Comparison of ENCODE assay signal across 12 cellular contexts in the genomic region with DNA sequence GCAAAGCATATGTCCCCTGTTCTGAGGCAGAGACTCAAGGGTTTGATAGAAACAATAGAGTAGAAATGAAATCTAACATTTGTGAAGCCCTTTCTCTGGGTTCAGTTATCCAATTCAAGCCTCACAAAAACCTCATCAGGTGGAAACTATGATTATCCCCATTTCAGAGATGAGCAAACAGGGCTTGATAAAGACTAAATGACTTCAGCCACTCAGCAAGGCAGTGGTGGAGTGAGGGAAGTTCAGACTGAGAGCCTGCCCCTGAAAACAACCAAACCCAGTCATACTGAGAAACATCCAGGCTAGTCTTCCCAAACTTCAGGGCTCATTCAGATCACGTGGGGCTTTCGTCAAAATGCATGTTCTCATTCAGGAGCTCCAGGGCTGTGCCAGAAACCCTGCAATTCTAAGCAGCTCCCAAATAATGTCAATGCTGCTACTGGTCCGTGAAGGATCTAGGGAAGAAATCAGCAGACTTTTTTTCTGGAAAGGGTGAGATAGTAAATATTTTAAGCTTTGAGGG.
A peak's percentile ranks its signal among the peaks of the same experiment; 100 is the strongest.
DNase-seq lines count a peak whose midpoint lies in the region; ATAC-seq and TF ChIP-seq lines count a peak whose summit lies in the region.
"Had no signal": no experiment of that assay in that cellular context is flagged by ENCODE, and none has a peak within 500 bp of the region (broad histone marks: within the 10 kb centered on the region; RNA-seq: fewer than 3 reads in every experiment).

No MANE protein-coding gene starts in this region.

- POLR2A ChIA-PET in activated CD4-positive, alpha-beta T cell treated with anti-CD3 and anti-CD28 coated beads for 36 hours (lab: Charles Lee) = no interaction called here

- intact Hi-C loops in activated CD4-positive, alpha-beta T cell treated with anti-CD3 and anti-CD28 coated beads for 36 hours (cut with DNase I, micrococcal nuclease) = no loop called here

- no peak for DNase-seq in activated CD4-positive, alpha-beta T cell treated with anti-CD3 and anti-CD28 coated beads for 36 hours
- no peak for DNase-seq in activated CD4-positive, alpha-beta T cell treated with anti-CD3 and anti-CD28 coated beads for 4 hours
- DNase-seq in omental fat pad (ENCODE audit: low spot score) (no peak), GF-D8 (lab: John Stamatoyannopoulos, UW) (no peak)
- DNase-seq: amniotic stem cell, DMS79, Right ventricle myocardium superior, sigmoid colon had no signal

- no peaks in the 10 kb centered on the region for H3K36me3 Mint-ChIP-seq in activated CD4-positive, alpha-beta T cell treated with anti-CD3 and anti-CD28 coated beads for 36 hours (ENCODE audit: low read depth)
- H3K36me3 Mint-ChIP-seq in stimulated activated memory B cell treated with anti-CD40 and anti-IgM and Interleukin-4, amounts not matched to agents 10 μg/mL and 1 μg/mL and 100 μg/mL, for 72 hours = no peaks in the 10 kb centered on the region

- H3K9me3 Mint-ChIP-seq in activated CD4-positive, alpha-beta T cell treated with anti-CD3 and anti-CD28 coated beads for 36 hours (ENCODE audit: low read depth) = no peaks in the 10 kb centered on the region
- H3K9me3 Mint-ChIP-seq in stimulated activated memory B cell treated with anti-CD40 and anti-IgM and Interleukin-4, amounts not matched to agents 10 μg/mL and 1 μg/mL and 100 μg/mL, for 72 hours = no peaks in the 10 kb centered on the region

- no peak overlapping the region for H3K4me3 Mint-ChIP-seq in activated CD4-positive, alpha-beta T cell treated with anti-CD3 and anti-CD28 coated beads for 36 hours
- H3K4me3 Mint-ChIP-seq in stimulated activated memory B cell treated with anti-CD40 and anti-IgM and Interleukin-4, amounts not matched to agents 10 μg/mL and 1 μg/mL and 100 μg/mL, for 72 hours = no peak overlapping the region

- TF ChIP-seq CTCF in omental fat pad (IDR thresholded peaks at IDR 0.05) = no peak

- peaks cover 2% of the 10 kb centered on the region for H3K4me1 Mint-ChIP-seq in activated CD4-positive, alpha-beta T cell treated with anti-CD3 and anti-CD28 coated beads for 36 hours
- H3K4me1 Mint-ChIP-seq in stimulated activated memory B cell treated with anti-CD40 and anti-IgM and Interleukin-4, amounts not matched to agents 10 μg/mL and 1 μg/mL and 100 μg/mL, for 72 hours = no peaks in the 10 kb centered on the region

- no peaks in the 10 kb centered on the region for H3K27me3 Mint-ChIP-seq in activated CD4-positive, alpha-beta T cell treated with anti-CD3 and anti-CD28 coated beads for 36 hours
- H3K27me3 Mint-ChIP-seq in stimulated activated memory B cell treated with anti-CD40 and anti-IgM and Interleukin-4, amounts not matched to agents 10 μg/mL and 1 μg/mL and 100 μg/mL, for 72 hours = no peaks in the 10 kb centered on the region

- no peak overlapping the region for H3K27ac Mint-ChIP-seq in activated CD4-positive, alpha-beta T cell treated with anti-CD3 and anti-CD28 coated beads for 36 hours
- no peak overlapping the region for H3K27ac Mint-ChIP-seq in stimulated activated memory B cell treated with anti-CD40 and anti-IgM and Interleukin-4, amounts not matched to agents 10 μg/mL and 1 μg/mL and 100 μg/mL, for 72 hours

- ATAC-seq in activated CD4-positive, alpha-beta T cell treated with anti-CD3 and anti-CD28 coated beads for 36 hours = peak; percentile 51
- ATAC-seq in HG02571 (IDR thresholded peaks at IDR 0.05; ENCODE audit: unreplicated experiment) = peak; percentile 42
- peak; percentile 27 for ATAC-seq in HG03521 (IDR thresholded peaks at IDR 0.05; ENCODE audit: unreplicated experiment)
- ATAC-seq in stimulated activated memory B cell treated with anti-CD40 and anti-IgM and Interleukin-4, amounts not matched to agents 10 μg/mL and 1 μg/mL and 100 μg/mL, for 72 hours = peak; percentile 34
- ATAC-seq in esophagus mucosa = no peak
- no peak for ATAC-seq in omental fat pad (ENCODE audit: low FRiP score)

- CTCF ChIA-PET in activated CD4-positive, alpha-beta T cell treated with anti-CD3 and anti-CD28 coated beads for 36 hours (lab: Charles Lee) = no interaction called here

Comparison
In these comparisons a context has a peak if more than half of its experiments do, and no peak if none do; other contexts are left out.
1. ATAC-seq: peak in activated CD4-positive, alpha-beta T cell treated with anti-CD3 and anti-CD28 coated beads for 36 hours (single experiment), HG02571 (single experiment), HG03521 (single experiment) and stimulated activated memory B cell treated with anti-CD40 and anti-IgM and Interleukin-4, amounts not matched to agents 10 μg/mL and 1 μg/mL and 100 μg/mL, for 72 hours (single experiment); none in esophagus mucosa (single experiment) and omental fat pad (single experiment).